15 cellular contexts compared by ENCODE assay signal in genomic region chr22:22636181-22636777, GRCh38. TPM values are rescaled to one million over a fixed set of nuclear protein-coding genes. Genes with fewer than 3 reads are reported as not detected.
A peak's percentile ranks its signal among the peaks of the same experiment; 100 is the strongest.
DNase-seq lines count a peak whose midpoint lies in the region; ATAC-seq, FAIRE-seq and TF ChIP-seq lines count a peak whose summit lies in the region.
"Not testable (repeated sequence)": the region's sequence is repeated elsewhere in the genome, so short reads cannot be mapped to it uniquely, and the experiment has no call there.
"Had no signal": no experiment of that assay in that cellular context is flagged by ENCODE, and none has a peak within 500 bp of the region (broad histone marks: within the 10 kb centered on the region; RNA-seq: fewer than 3 reads in every experiment).

No MANE protein-coding gene starts in this region.

- DNase-seq in A549 (ENCODE audit: low read depth in 1 of 2, low spot score in 1 of 2) (peak in 1 of 2 experiments; percentile 31), G401 (ENCODE audit: low spot score) (peak; percentile 9), MG63 (peak; percentile 29), PC-3 (peak; percentile 31), K562 (ENCODE audit: extremely low read depth in 1 of 4, low spot score in 3 of 4) (peak in 1 of 4 experiments; percentile 50), fibroblast of villous mesenchyme (ENCODE audit: low read depth) (peak; percentile 55)
- DNase-seq in activated CD4-positive, alpha-beta T cell treated with anti-CD3 and anti-CD28 coated beads, Interleukin-2, amount 50 U/mL, for 48 hours = peak; percentile 21 to 41
- DNase-seq in neural crest cell (ENCODE audit: low read depth, low spot score) = not testable (repeated sequence)

- intact Hi-C loops in PC-3 (cut with micrococcal nuclease); K562 (cut with micrococcal nuclease): not testable (repeated sequence)

- not testable (repeated sequence) for H3K27me3 Mint-ChIP-seq in neural crest cell (ENCODE audit: low read depth)

- not testable (repeated sequence) for H3F3A ChIP-seq in PC-3 (ENCODE audit: low read length, unreplicated experiment)

- not testable (repeated sequence) for H3K27me3 ChIP-seq in MG63; PC-3 (ENCODE audit: low read length)
- H3K27me3 ChIP-seq in K562 (ENCODE audit: control insufficient read depth in 2 of 2, insufficient read depth in 2 of 2, low read length in 2 of 2) = peaks cover 2 to 28% of the 10 kb centered on the region in 2 experiments; a peak in 3 of 5 replicates

- H2AFZ ChIP-seq in PC-3 (ENCODE audit: low read length); K562 (ENCODE audit: low read depth, low read length): not testable (repeated sequence)

- not testable (repeated sequence) for H3K27ac ChIP-seq in A549; PC-3 (ENCODE audit: low read length); K562 (ENCODE audit: extremely low read depth, low read depth, low read length)

- 0% methylated on average over 5 of the region's 9 CpGs for WGBS in A549 (ENCODE audit: missing lambda C conversion rate)
- WGBS in K562 (ENCODE audit: insufficient coverage, low coverage, missing lambda C conversion rate) = 6% methylated on average over 5 of the region's 9 CpGs

- TF ChIP-seq CTCF in A549 (IDR thresholded peaks at IDR 0.05) (peak; percentile 33), K562 (IDR thresholded peaks at IDR 0.05 in 2 of 3, conservative IDR thresholded peaks at IDR 0.05 in 1 of 3; ENCODE audit: insufficient read depth in 2 of 3, low read depth in 1 of 3, low read length in 3 of 3) (peak; percentile 41 to 50 (median 48); a peak in 4 of 6 replicates), fibroblast of villous mesenchyme (IDR thresholded peaks at IDR 0.05; ENCODE audit: insufficient read depth, low read depth, low read length) (peak; percentile 24), neural crest cell (conservative IDR thresholded peaks at IDR 0.05) (peak; percentile 25)
- not testable (repeated sequence) for TF ChIP-seq CTCF in PC-3 (conservative IDR thresholded peaks at IDR 0.05; ENCODE audit: low read depth, low read length)

- ATAC-seq in A549, PC-3, K562: not testable (repeated sequence)

- BruUV-seq in PC-3 (replicated peaks; lab: Mats Ljungman, UMichigan); K562 (replicated peaks; lab: Mats Ljungman, UMichigan): not testable (repeated sequence)

- H3K4me3 ChIP-seq in A549; MG63; PC-3 (ENCODE audit: low read length); K562; fibroblast of villous mesenchyme (ENCODE audit: low read depth, low read length): not testable (repeated sequence)

- not testable (repeated sequence) for H3K4me1 Mint-ChIP-seq in neural crest cell

- H3K27ac Mint-ChIP-seq in neural crest cell (ENCODE audit: unreplicated experiment) = not testable (repeated sequence)

- CTCF ChIA-PET in A549 (lab: Yijun Ruan, JAX); PC-3 (lab: Charles Lee); K562 (lab: Yijun Ruan, JAX; ENCODE audit: low intra/inter-chr PET ratio): not testable (repeated sequence)

- H3K9me3 Mint-ChIP-seq in neural crest cell = not testable (repeated sequence)

- not testable (repeated sequence) for H3K9me1 ChIP-seq in K562 (ENCODE audit: control insufficient read depth, insufficient read depth, low read length)

- in situ Hi-C loops in G401 (cut with HindIII; ENCODE audit: low sequenced_read_pairs); K562 (cut with MboI): not testable (repeated sequence)

- not testable (repeated sequence) for H3K9me3 ChIP-seq in A549; MG63; PC-3 (ENCODE audit: low read length); K562 (replicated peaks; ENCODE audit: control insufficient read depth, insufficient read depth, low read depth, low read length)

- not testable (repeated sequence) for H3K4me2 ChIP-seq in A549; PC-3 (ENCODE audit: low read length)
- H3K4me2 ChIP-seq in K562 (ENCODE audit: insufficient read depth, low read length) = peak overlapping the region; percentile 34; the same call in 1 of the 2 replicates

- H3K9ac ChIP-seq in PC-3 (ENCODE audit: low read length); K562 (ENCODE audit: insufficient read depth in 1 of 2, low read depth in 2 of 2, low read length in 2 of 2): not testable (repeated sequence)

- H3K4me1 ChIP-seq in A549; PC-3 (ENCODE audit: insufficient read depth, low read length); K562 (replicated peaks in 1 of 2; ENCODE audit: control insufficient read depth in 2 of 2, insufficient read depth in 2 of 2, low read length in 2 of 2): not testable (repeated sequence)

- not testable (repeated sequence) for H3K79me2 ChIP-seq in PC-3 (ENCODE audit: low read length); K562 (ENCODE audit: control insufficient read depth, insufficient read depth, low read length)

- TF ChIP-seq EP300 in A549 (IDR thresholded peaks at IDR 0.05); K562 (IDR thresholded peaks at IDR 0.05; ENCODE audit: low read length): not testable (repeated sequence)

- H3K9me2 ChIP-seq in PC-3 (replicated peaks; ENCODE audit: low read length) = not testable (repeated sequence)

- POLR2A ChIA-PET in A549 (lab: Yijun Ruan, JAX); PC-3 (lab: Charles Lee; ENCODE audit: unreplicated experiment); K562 (lab: Yijun Ruan, JAX): not testable (repeated sequence)

- H3K36me3 ChIP-seq in MG63; PC-3 (ENCODE audit: low read depth, low read length); K562 (ENCODE audit: control insufficient read depth, insufficient read depth, low read length): not testable (repeated sequence)

- H3K36me3 Mint-ChIP-seq in neural crest cell (ENCODE audit: low read depth) = not testable (repeated sequence)

- H3K4me3 Mint-ChIP-seq in neural crest cell = not testable (repeated sequence)

- not testable (repeated sequence) for H4K20me1 ChIP-seq in PC-3 (ENCODE audit: low read length); K562 (replicated peaks; ENCODE audit: control insufficient read depth, insufficient read depth, low read length)

- TF ChIP-seq RAD21 in A549 (conservative IDR thresholded peaks at IDR 0.05 in 1 of 2, IDR thresholded peaks at IDR 0.05 in 1 of 2) (peak; percentile 40 to 45), K562 (CRISPR knock-in tag; conservative IDR thresholded peaks at IDR 0.05 in 1 of 2, IDR thresholded peaks at IDR 0.05 in 1 of 2) (peak in 1 of 2 experiments; percentile 12; a peak in 1 of 4 replicates)

- not testable (repeated sequence) for TF ChIP-seq POLR2A in A549 (IDR thresholded peaks at IDR 0.05; ENCODE audit: low read length); K562 (conservative IDR thresholded peaks at IDR 0.05)

- FAIRE-seq in A549 (lab: Jason Lieb, UNC); K562 (lab: Jason Lieb, UNC): not testable (repeated sequence)

TF ChIP-seq in K562, 482 proteins besides CTCF, POLR2A, EP300 and RAD21 (continues in another document):
- TF ChIP-seq VEZF1 (CRISPR knock-in tag; IDR thresholded peaks at IDR 0.05) = 0 out of 2 replicates have a peak, but pooled peaks have one; percentile 17
- TF ChIP-seq NFE2 (IDR thresholded peaks at IDR 0.05; ENCODE audit: low read depth) = peak; percentile 66

RNA-seq across cellular contexts. Expression of gene GGTLC2, which starts 8.1 kb away (rescaled TPM):
- not detected in 2 replicates for polyA plus RNA-seq in A549 (2011; rRNA removed)
- polyA plus RNA-seq in A549 (2012; cell fraction: cytosol; rRNA removed) = 0.08 TPM in 1 of 2 replicates, not detected in the other
- polyA plus RNA-seq in A549 (2012; cell fraction: nucleus; rRNA removed) = 0.18 TPM in 1 of 2 replicates, not detected in the other
- not detected in 3 replicates for polyA plus RNA-seq in A549 (2017; fragmentation: RNase III; extraction: RNeasy Plus Mini Kit Qiagen cat#74134 plus additional on column Dnase treatment)
- not detected in 2 replicates for polyA minus RNA-seq in A549 (2011; rRNA and poly(A)+ RNA removed)
- not detected in 2 replicates for total RNA-seq in G401 (2014; rRNA removed; shearing (Covaris generic))
- total RNA-seq in MG63 (2014; rRNA removed; shearing (Covaris generic); ENCODE audit: low replicate concordance) = not detected in 2 replicates
- not detected in 2 replicates for total RNA-seq in PC-3 (2014; rRNA removed)
- not detected in 2 replicates for total RNA-seq in K562 (2011; cell fraction: chromatin; rRNA removed; ENCODE audit: low replicate concordance)
- total RNA-seq in K562 (2011; cell fraction: nucleolus; rRNA removed) = not detected in 2 replicates
- not detected in 2 replicates for total RNA-seq in K562 (2011; cell fraction: nucleoplasm; rRNA removed)
- total RNA-seq in K562 (2014; rRNA removed) = not detected in 2 replicates
- total RNA-seq in K562 (2014; rRNA removed; fragmentation: Illumina TruSeq; extraction: Trizol) = not detected in 2 replicates
- total RNA-seq in K562 (2015; rRNA removed; fragmentation: Illumina TruSeq; extraction: Trizol) = not detected in 2 replicates
- not detected in 2 replicates for total RNA-seq in K562 (2021)
- not detected in 2 replicates for polyA plus RNA-seq in K562 (2011; rRNA removed)
- not detected in 2 replicates for polyA plus RNA-seq in K562 (2011; cell fraction: cytosol; rRNA removed)
- not detected in 2 replicates for polyA plus RNA-seq in K562 (2011; cell fraction: nucleus; rRNA removed)
- not detected in 2 replicates for polyA plus RNA-seq in K562 (2012)
- not detected in 2 replicates for polyA plus RNA-seq in K562 (2014; fragmentation: Illumina TruSeq; extraction: Trizol)
- polyA plus RNA-seq in K562 (2014; fragmentation: Nextera tagmentation; extraction: Ambion mirVana) = not detected
- polyA plus RNA-seq in K562 (2014; rRNA removed) = not detected in 2 replicates
- not detected in 2 replicates for polyA minus RNA-seq in K562 (2011; rRNA and poly(A)+ RNA removed)
- not detected in 2 replicates for polyA minus RNA-seq in K562 (2011; cell fraction: cytosol; rRNA and poly(A)+ RNA removed)
- polyA minus RNA-seq in K562 (2011; cell fraction: nucleus; rRNA and poly(A)+ RNA removed) = not detected in 2 replicates
- total RNA-seq in fibroblast of villous mesenchyme = not detected in 2 replicates
- total RNA-seq in neural crest cell = not detected in 2 replicates
- total RNA-seq: CD4-positive, alpha-beta T cell; kidney epithelial cell; mesothelial cell of epicardium; occipital lobe; right lobe of liver; T-cell had no signal
- polyA plus RNA-seq: adipose tissue had no signal
